9 cellular contexts compared by ENCODE assay signal in the genomic region with DNA sequence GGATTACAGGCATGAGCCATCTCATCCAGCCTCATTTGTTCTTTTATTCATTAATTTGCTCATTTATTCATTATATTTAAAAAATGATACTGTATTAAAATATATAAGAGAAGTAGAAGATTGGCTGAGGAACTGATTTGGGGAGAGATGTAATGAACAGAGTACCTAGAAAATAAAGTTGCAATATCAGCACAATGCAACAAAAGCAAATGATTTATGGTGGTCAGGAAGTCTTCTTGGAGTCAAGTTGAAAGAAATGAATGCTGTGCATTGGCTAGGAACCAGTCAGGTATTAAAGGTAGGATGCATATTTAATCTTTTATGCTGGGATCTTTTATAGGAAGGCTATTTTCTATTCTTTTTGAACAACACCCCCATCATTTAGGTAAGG.
"Had no signal": no experiment of that assay in that cellular context is flagged by ENCODE, and none has a peak within 500 bp of the region (broad histone marks: within the 10 kb centered on the region; RNA-seq: fewer than 3 reads in every experiment).

No MANE protein-coding gene starts in this region.

- DNase-seq: H9, HCEC 1CT, Kasumi-1, KG1 had no signal

- FAIRE-seq: H1, H54, HTR-8/SVneo, K562 had no signal

- H3K4me2 ChIP-seq: GM23338 had no signal

- H3K4me3 ChIP-seq: GM23338, K562 had no signal

- ATAC-seq: GM23338, K562 had no signal
